12 cellular contexts compared by ENCODE assay signal in genomic region chr5:14675309-14675708, GRCh38. TPM values are rescaled to one million over a fixed set of nuclear protein-coding genes. Genes with fewer than 3 reads are reported as not detected.
DNase-seq lines count a peak whose midpoint lies in the region; ATAC-seq and TF ChIP-seq lines count a peak whose summit lies in the region.
"Had no signal": no experiment of that assay in that cellular context is flagged by ENCODE, and none has a peak within 500 bp of the region (broad histone marks: within the 10 kb centered on the region; RNA-seq: fewer than 3 reads in every experiment).

No MANE protein-coding gene starts in this region.

- peaks cover 68 to 94% of the 10 kb centered on the region in 2 donors for H3K4me1 Mint-ChIP-seq in immature natural killer cell

- peaks cover 82% of the 10 kb centered on the region for H3K4me1 ChIP-seq in BLaER1

- peaks cover 2 to 21% (median 5%) of the 10 kb centered on the region in 3 donors for H3K36me3 Mint-ChIP-seq in immature natural killer cell

- no peak for DNase-seq in NB4 (ENCODE audit: low read depth)
- DNase-seq in immature natural killer cell, result no peak
- DNase-seq in NK-92 treated with Interleukin-12 subunit alpha and Interleukin-12 subunit beta, amount 100 ng/mL, for 24 hours (lab: John Stamatoyannopoulos, UW), result no peak
- DNase-seq in CD1c-positive myeloid dendritic cell (ENCODE audit: extremely low spot score), result no peak
- no peak for DNase-seq in GM13977 (ENCODE audit: low spot score)
- no peak for DNase-seq in NCI-H2227 (lab: John Stamatoyannopoulos, UW; ENCODE audit: unreplicated experiment)
- DNase-seq: dermis blood vessel endothelial cell, H9, kidney, NCI-H1436 had no signal

- no peaks in the 10 kb centered on the region for H3K9me3 ChIP-seq in BLaER1

- no peak for TF ChIP-seq CTCF in NB4 (IDR thresholded peaks at IDR 0.05; ENCODE audit: low read depth, low read length)
- no peak for TF ChIP-seq CTCF in GM13977 (IDR thresholded peaks at IDR 0.05; ENCODE audit: extremely low read depth, insufficient read depth, missing control alignments)

- no peak for TF ChIP-seq POLR2A in NB4 (IDR thresholded peaks at IDR 0.05; ENCODE audit: extremely low read depth, insufficient read length)

- H3K9ac ChIP-seq in BLaER1, result peak overlapping the region; percentile 68

- peaks cover 43% of the 10 kb centered on the region for H3K36me3 ChIP-seq in BLaER1

- H4K20me1 ChIP-seq in BLaER1, result peaks cover 89% of the 10 kb centered on the region

- peak overlapping the region; percentile 81 for H3K27ac ChIP-seq in BLaER1

- H3K27me3 ChIP-seq in BLaER1, result no peaks in the 10 kb centered on the region

- H3K27ac Mint-ChIP-seq in immature natural killer cell, result peak overlapping the region; percentile 68 to 87 (median 84)

- peak; percentile 2 for ATAC-seq in GM18870 (IDR thresholded peaks at IDR 0.05; ENCODE audit: unreplicated experiment)

- H3K4me3 Mint-ChIP-seq in immature natural killer cell, result peak overlapping the region; percentile 39 to 78 (median 74)
- H3K4me3 Mint-ChIP-seq: H9 had no signal

- H3K4me3 ChIP-seq in BLaER1, result peak overlapping the region; percentile 33; the same call in 1 of the 2 replicates
- peak overlapping the region; percentile 46 for H3K4me3 ChIP-seq in NB4 (ENCODE audit: low read depth, low read length)

- peaks cover 2 to 10% (median 7%) of the 10 kb centered on the region in 3 donors for H3K27me3 Mint-ChIP-seq in immature natural killer cell (ENCODE audit: low read depth in 3 of 3)

- peak overlapping the region; percentile 85 for H3K4me2 ChIP-seq in BLaER1

- H3K9me3 Mint-ChIP-seq in immature natural killer cell, result no peaks in the 10 kb centered on the region
- H3K9me3 Mint-ChIP-seq: H9 had no signal

- in situ Hi-C loops in GM13977 (cut with MboI; ENCODE audit: low pct_unique_long_range_greater_than_20kb, low sequenced_read_pairs, unreplicated experiment), result no loop called here

RNA-seq across cellular contexts. Expression of gene OTULIN, which starts 10.8 kb away (rescaled TPM):
- 10 to 100 TPM; 15.4 to 23.8 (median 20.4) TPM for polyA plus RNA-seq in immature natural killer cell
